9 cellular contexts compared by ENCODE assay signal in the genomic region with DNA sequence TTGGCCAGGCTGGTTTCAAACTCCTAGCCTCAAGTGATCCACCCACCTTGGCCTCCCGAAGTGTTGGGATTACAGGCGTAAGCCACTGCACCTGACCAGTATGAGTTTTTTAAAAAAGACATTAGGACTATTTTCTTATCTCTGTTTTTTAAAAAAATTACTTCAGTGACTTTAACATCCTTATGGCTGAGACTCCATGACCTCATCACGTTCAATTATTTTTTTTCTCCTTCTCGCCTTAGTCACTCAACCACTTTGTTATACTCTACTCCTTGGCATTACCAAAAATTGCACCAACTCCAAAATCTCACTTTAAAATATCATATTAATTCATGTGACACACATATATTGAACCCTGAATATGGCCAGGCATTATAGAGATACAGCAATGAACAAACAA.
"Had no signal": no experiment of that assay in that cellular context is flagged by ENCODE, and none has a peak within 500 bp of the region (broad histone marks: within the 10 kb centered on the region; RNA-seq: fewer than 3 reads in every experiment).

No MANE protein-coding gene starts in this region.

- H3K27ac ChIP-seq: GM23248, HL-60 had no signal

- H3K36me3 ChIP-seq: HAP-1 had no signal

- H3K4me3 ChIP-seq: GM23248, HAP-1, K562 had no signal

- DNase-seq: GM23248, GOT3, H7, IMR-90, KG1 had no signal

- H3K9me3 ChIP-seq: HAP-1 had no signal

- ATAC-seq: HCT116, K562 had no signal
